In genomic region chr15:51793521-51793920, GRCh38 we compare ENCODE assay signal across 15 cellular contexts.
A peak's percentile ranks its signal among the peaks of the same experiment; 100 is the strongest.
DNase-seq lines count a peak whose midpoint lies in the region; ATAC-seq lines count a peak whose summit lies in the region.
"Had no signal": no experiment of that assay in that cellular context is flagged by ENCODE, and none has a peak within 500 bp of the region (broad histone marks: within the 10 kb centered on the region; RNA-seq: fewer than 3 reads in every experiment).

No MANE protein-coding gene starts in this region.

- no peaks in the 10 kb centered on the region for H3K27me3 ChIP-seq in HAP-1 (ENCODE audit: low read depth)
- H3K27me3 ChIP-seq: cardiac muscle cell had no signal

- H3K9me3 ChIP-seq in HAP-1: no peaks in the 10 kb centered on the region

- no peak for ATAC-seq in GM21390 (IDR thresholded peaks at IDR 0.05; ENCODE audit: unreplicated experiment)
- ATAC-seq in GM21576 (IDR thresholded peaks at IDR 0.05; ENCODE audit: unreplicated experiment): no peak
- ATAC-seq in GM18520 (IDR thresholded peaks at IDR 0.05; ENCODE audit: unreplicated experiment): no peak
- ATAC-seq: activated T-helper 17 cell treated with anti-CD3 and anti-CD28 coated beads, Interleukin-2, amount 50 U/mL, for 72 hours; psoas muscle had no signal

- H3K4me1 ChIP-seq in HAP-1: peaks cover 16% of the 10 kb centered on the region
- H3K4me1 ChIP-seq: psoas muscle had no signal

- peak; percentile 93 to 94 for DNase-seq in HAP-1 (ENCODE audit: low spot score in 2 of 2)
- DNase-seq in RPMI8226: peak; percentile 43
- DNase-seq in fibroblast of the conjunctiva (ENCODE audit: low read depth): peak; percentile 75
- peak; percentile 37 for DNase-seq in pons (ENCODE audit: low spot score)
- no peak for DNase-seq in SKM-1 (lab: John Stamatoyannopoulos, UW; ENCODE audit: unreplicated experiment)
- DNase-seq: activated CD4-positive, alpha-beta T cell treated with anti-CD3 and anti-CD28 coated beads for 48 hours; NCI-H2227 treated with DMSO at 0.1 percent for 48 hours; stimulated activated CD4-positive, alpha-beta T cell treated with anti-CD3 and anti-CD28 coated beads, Interleukin-4, amount 100 ng/mL, for 4 hours; stimulated activated naive CD4-positive, alpha-beta T cell had no signal

- no peaks in the 10 kb centered on the region for H3K36me3 ChIP-seq in HAP-1 (replicated peaks)
- H3K36me3 ChIP-seq: cardiac muscle cell had no signal

- H3K4me3 ChIP-seq in HAP-1: no peak overlapping the region
- H3K4me3 ChIP-seq: cardiac muscle cell, psoas muscle had no signal

- in situ Hi-C loops in HAP-1 (cut with MboI; ENCODE audit: low sequenced_read_pairs): no loop called here
